ENCODE assay signal across 8 cellular contexts in genomic region chr6:68633654-68634502, GRCh38. TPM values are rescaled to one million over a fixed set of nuclear protein-coding genes. Genes with fewer than 3 reads are reported as not detected.
A peak's percentile ranks its signal among the peaks of the same experiment; 100 is the strongest.
DNase-seq lines count a peak whose midpoint lies in the region; ATAC-seq and TF ChIP-seq lines count a peak whose summit lies in the region.

No MANE protein-coding gene starts in this region.

- no peak for TF ChIP-seq POLR2A in Peyer's patch (IDR thresholded peaks at IDR 0.05)
- TF ChIP-seq POLR2A in esophagus muscularis mucosa (IDR thresholded peaks at IDR 0.05; ENCODE audit: low read depth): no peak

- H3K27me3 ChIP-seq in Peyer's patch (no peaks in the 10 kb centered on the region), esophagus muscularis mucosa (peaks cover 0 to 16% (median 5%) of the 10 kb centered on the region in 4 donors), psoas muscle (ENCODE audit: insufficient read depth in 3 of 3, low read length in 2 of 3) (peaks cover 0 to 36% (median 0%) of the 10 kb centered on the region in 3 donors)

- TF ChIP-seq CTCF in Peyer's patch (IDR thresholded peaks at IDR 0.05): no peak
- TF ChIP-seq CTCF in esophagus muscularis mucosa (IDR thresholded peaks at IDR 0.05): no peak
- TF ChIP-seq CTCF in psoas muscle (IDR thresholded peaks at IDR 0.05): no peak

- ATAC-seq in psoas muscle: no peak

- peaks cover 0 to 6% (median 0%) of the 10 kb centered on the region in 4 donors for H3K4me1 ChIP-seq in Peyer's patch
- H3K4me1 ChIP-seq in esophagus muscularis mucosa: peaks cover 0 to 28% (median 24%) of the 10 kb centered on the region in 4 donors
- no peaks in the 10 kb centered on the region for H3K4me1 ChIP-seq in psoas muscle

- H3K9me3 ChIP-seq in Peyer's patch (no peaks in the 10 kb centered on the region), esophagus muscularis mucosa (no peaks in the 10 kb centered on the region), psoas muscle (no peaks in the 10 kb centered on the region)

- H3K36me3 ChIP-seq in Peyer's patch (no peaks in the 10 kb centered on the region), esophagus muscularis mucosa (no peaks in the 10 kb centered on the region), psoas muscle (ENCODE audit: insufficient read depth in 1 of 2, low read depth in 1 of 2) (no peaks in the 10 kb centered on the region)

- peak overlapping the region; percentile 24 to 80 (median 62) for H3K27ac ChIP-seq in Peyer's patch
- H3K27ac ChIP-seq in esophagus muscularis mucosa (replicated peaks in 1 of 4): peak overlapping the region; percentile 69 to 80 (median 76)
- peak overlapping the region; percentile 30 for H3K27ac ChIP-seq in psoas muscle

- TF ChIP-seq EP300 in esophagus muscularis mucosa (IDR thresholded peaks at IDR 0.05): no peak

- 19% methylated on average over 15 of the region's 15 CpGs for WGBS in esophagus muscularis mucosa
- WGBS in psoas muscle, 3 donors: 10 to 18% (median 10%) methylated on average over 15 of the region's 15 CpGs

- intact Hi-C loops in esophagus muscularis mucosa (cut with DNase I): no loop called here
- intact Hi-C loops in psoas muscle (cut with DNase I): no loop called here

- peak overlapping the region; percentile 39; the same call in 1 of the 2 replicates for H3K4me3 ChIP-seq in GM08714 (ENCODE audit: low read length)
- H3K4me3 ChIP-seq in Peyer's patch: peak overlapping the region; percentile 41 to 63 (median 50)
- H3K4me3 ChIP-seq in esophagus muscularis mucosa: peak overlapping the region; percentile 68 to 85 (median 70)
- peak overlapping the region; percentile 72 for H3K4me3 ChIP-seq in psoas muscle

- DNase-seq in Peyer's patch (no peak), esophagus muscularis mucosa (ENCODE audit: extremely low spot score) (no peak), psoas muscle (no peak), NCI-H510A treated with DMSO at 0.1 percent for 48 hours (lab: John Stamatoyannopoulos, UW) (no peak), LoVo (ENCODE audit: low spot score) (no peak)
- no peak for DNase-seq in central memory CD4-positive, alpha-beta T cell
- DNase-seq in stimulated activated CD8-positive, alpha-beta memory T cell treated with anti-CD3 and anti-CD28 coated beads, Interleukin-4, amount 100 ng/mL, for 48 hours: no peak

RNA-seq across cellular contexts. Expression of gene ADGRB3, which starts 1.2 kb away (rescaled TPM):
- total RNA-seq in Peyer's patch: 1 to 10 TPM; 1.2 to 9.9 (median 2.5) TPM
- 1 to 10 TPM; 4.9 to 6.3 (median 5.8) TPM for total RNA-seq in esophagus muscularis mucosa
- total RNA-seq in psoas muscle: under 1 TPM; 0.20 to 0.39 (median 0.27) TPM
- under 1 TPM in 2 of 3 donors, not detected in 1; 0.10 to 0.14 TPM for polyA plus RNA-seq in psoas muscle
